In genomic region chr17:35086931-35087573, GRCh38 we compare ENCODE assay signal across 1 cellular context.
TF ChIP-seq lines count a peak whose summit lies in the region.

No MANE protein-coding gene starts in this region.

TF ChIP-seq in IMR-90, 13 proteins besides CTCF, POLR2A, EP300 and RAD21 (continued from another document):
- TF ChIP-seq NFE2L2 (IDR thresholded peaks at IDR 0.05; ENCODE audit: low read depth, low read length) = no peak
- TF ChIP-seq, protein P1, sequence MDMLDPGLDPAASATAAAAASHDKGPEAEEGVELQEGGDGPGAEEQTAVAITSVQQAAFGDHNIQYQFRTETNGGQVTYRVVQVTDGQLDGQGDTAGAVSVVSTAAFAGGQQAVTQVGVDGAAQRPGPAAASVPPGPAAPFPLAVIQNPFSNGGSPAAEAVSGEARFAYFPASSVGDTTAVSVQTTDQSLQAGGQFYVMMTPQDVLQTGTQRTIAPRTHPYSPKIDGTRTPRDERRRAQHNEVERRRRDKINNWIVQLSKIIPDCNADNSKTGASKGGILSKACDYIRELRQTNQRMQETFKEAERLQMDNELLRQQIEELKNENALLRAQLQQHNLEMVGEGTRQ (IDR thresholded peaks at IDR 0.05; ENCODE audit: low read depth, low read length) = no peak
